ENCODE assay signal across 8 cellular contexts in the genomic region with DNA sequence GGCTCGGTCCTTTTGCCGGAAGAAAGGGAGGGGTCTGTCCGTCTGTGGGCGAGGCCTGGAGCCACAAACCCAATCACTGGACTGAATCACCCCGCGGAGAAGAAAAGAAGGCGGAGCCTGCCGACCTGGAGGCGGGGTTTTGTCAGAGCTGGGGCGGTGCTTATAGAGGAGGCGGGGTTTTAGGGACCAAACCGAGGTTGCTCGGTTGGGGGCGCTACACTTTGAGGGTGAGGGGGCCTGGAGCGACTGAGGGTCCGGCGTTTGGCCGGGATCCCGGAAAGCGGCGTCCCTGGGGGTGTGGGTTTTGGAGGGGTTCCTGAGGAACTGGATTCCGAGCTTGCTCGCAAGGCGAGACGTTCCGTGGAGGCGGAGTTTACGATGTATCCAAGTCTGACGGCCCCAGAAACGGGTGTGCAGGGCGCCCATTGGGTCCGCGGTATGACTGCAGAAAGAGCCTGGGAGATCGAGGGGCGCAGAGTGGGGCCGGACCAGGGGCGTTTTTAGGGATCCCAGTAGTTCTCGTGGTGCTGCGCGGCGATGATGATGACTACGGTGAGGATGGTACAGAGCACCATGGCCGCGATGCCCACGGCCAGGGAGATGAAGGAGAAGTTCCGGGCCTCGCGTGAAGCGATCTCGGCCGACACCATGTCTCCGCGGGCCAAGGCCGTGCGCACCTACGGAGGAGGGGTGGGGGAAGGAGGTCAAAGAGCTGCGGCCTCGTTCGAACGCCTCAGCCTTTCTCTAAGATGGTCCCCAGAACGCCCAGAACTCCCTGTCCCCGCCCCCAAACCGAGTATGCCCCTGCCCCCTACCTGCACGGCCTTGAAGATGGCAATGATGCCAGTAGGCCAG. TPM values are rescaled to one million over a fixed set of nuclear protein-coding genes. Genes with fewer than 3 reads are reported as not detected.
DNase-seq lines count a peak whose midpoint lies in the region; ATAC-seq lines count a peak whose summit lies in the region.

No MANE protein-coding gene starts in this region.

- peak; percentile 75 to 82 (median 76) for ATAC-seq in T-cell (replicated peaks in 1 of 4)
- peak; percentile 69 to 73 for ATAC-seq in activated naive CD4-positive, alpha-beta T cell treated with anti-CD3 and anti-CD28 coated beads, Interleukin-2, amount 50 U/mL, for 72 hours
- no peak for ATAC-seq in HG02970 (IDR thresholded peaks at IDR 0.05; ENCODE audit: low FRiP score, unreplicated experiment)
- no peak for ATAC-seq in GM18870 (IDR thresholded peaks at IDR 0.05; ENCODE audit: unreplicated experiment)

- H3K27me3 Mint-ChIP-seq in T-cell = peaks cover 6 to 42% of the 10 kb centered on the region in 2 donors

- peak overlapping the region; percentile 78 to 90 (median 80) for H3K4me3 Mint-ChIP-seq in T-cell

- CTCF ChIA-PET in T-cell (lab: Charles Lee) = no interaction called here

- peak overlapping the region; percentile 58 for H3K27ac Mint-ChIP-seq in T-cell
- peak overlapping the region in 1 of 2 donors; percentile 29 for H3K27ac Mint-ChIP-seq in activated naive CD4-positive, alpha-beta T cell treated with anti-CD3 and anti-CD28 coated beads, Interleukin-2, amount 50 U/mL, for 72 hours

- DNase-seq in T-cell (peak; percentile 31 to 77 (median 64)), iris pigment epithelial cell (ENCODE audit: low read depth) (peak; percentile 52), DMS 273 treated with DMSO at 0.1 percent for 48 hours (lab: John Stamatoyannopoulos, UW) (no peak), GF-D8 (lab: John Stamatoyannopoulos, UW) (no peak)
- peak; percentile 69 to 73 for DNase-seq in activated naive CD4-positive, alpha-beta T cell treated with anti-CD3 and anti-CD28 coated beads, Interleukin-2, amount 50 U/mL, for 72 hours (ENCODE audit: low spot score in 2 of 2)
- DNase-seq in stimulated activated CD4-positive, alpha-beta T cell treated with anti-CD3 and anti-CD28 coated beads, Interleukin-4, amount 100 ng/mL, for 24 hours = peak; percentile 70

- POLR2A ChIA-PET in T-cell (lab: Charles Lee) = no interaction called here

- peaks cover 45 to 56% (median 55%) of the 10 kb centered on the region in 3 donors for H3K4me1 Mint-ChIP-seq in T-cell

- no peaks in the 10 kb centered on the region for H3K9me3 Mint-ChIP-seq in T-cell
- peaks cover 0 to 4% of the 10 kb centered on the region in 2 donors for H3K9me3 Mint-ChIP-seq in activated naive CD4-positive, alpha-beta T cell treated with anti-CD3 and anti-CD28 coated beads, Interleukin-2, amount 50 U/mL, for 72 hours

- H3K36me3 Mint-ChIP-seq in T-cell = no peaks in the 10 kb centered on the region
- H3K36me3 Mint-ChIP-seq in activated naive CD4-positive, alpha-beta T cell treated with anti-CD3 and anti-CD28 coated beads, Interleukin-2, amount 50 U/mL, for 72 hours = peaks cover under 1 to 13% of the 10 kb centered on the region in 2 donors

RNA-seq across cellular contexts. Expression of a gene that starts 2.8 kb away (rescaled TPM):
- total RNA-seq in T-cell = 1 to 10 TPM; 1.7 to 3.3 (median 2.3) TPM
- under 1 TPM; 0.77 to 0.84 TPM for total RNA-seq in activated naive CD4-positive, alpha-beta T cell treated with anti-CD3 and anti-CD28 coated beads, Interleukin-2, amount 50 U/mL, for 72 hours

RNA-seq across cellular contexts. Expression of a gene that starts 5.0 kb away (rescaled TPM):
- 10 to 100 TPM; 11.2 to 25.6 (median 19.3) TPM for total RNA-seq in T-cell
- 10 to 100 TPM; 13.6 to 18.7 TPM for total RNA-seq in activated naive CD4-positive, alpha-beta T cell treated with anti-CD3 and anti-CD28 coated beads, Interleukin-2, amount 50 U/mL, for 72 hours

RNA-seq across cellular contexts. Expression of a gene that starts 15.4 kb away (rescaled TPM):
- 10 to 100 TPM; 13.9 to 18.9 (median 16.9) TPM for total RNA-seq in T-cell
- 10 to 100 TPM; 13.4 to 14.5 TPM for total RNA-seq in activated naive CD4-positive, alpha-beta T cell treated with anti-CD3 and anti-CD28 coated beads, Interleukin-2, amount 50 U/mL, for 72 hours

RNA-seq across cellular contexts. Expression of a gene that starts 18.9 kb away (rescaled TPM):
- total RNA-seq in T-cell = 1 to 10 TPM in 4 of 5 donors, under 1 TPM in 1; 0.83 to 3.7 (median 1.5) TPM
- total RNA-seq in activated naive CD4-positive, alpha-beta T cell treated with anti-CD3 and anti-CD28 coated beads, Interleukin-2, amount 50 U/mL, for 72 hours = 10 to 100 TPM in 1 of 2 donors, 1 to 10 TPM in 1; 9.3 to 15.8 TPM

RNA-seq across cellular contexts. Expression of a gene that starts 20.9 kb away (rescaled TPM):
- 100 to 1,000 TPM; 106 to 151 (median 145) TPM for total RNA-seq in T-cell
- total RNA-seq in activated naive CD4-positive, alpha-beta T cell treated with anti-CD3 and anti-CD28 coated beads, Interleukin-2, amount 50 U/mL, for 72 hours = 100 to 1,000 TPM in 1 of 2 donors, 10 to 100 TPM in 1; 87.5 to 101 TPM

Comparison
In these comparisons a context has a peak if more than half of its experiments do, and no peak if none do; other contexts are left out.
1. ATAC-seq: peak in T-cell (4 of 4) and activated naive CD4-positive, alpha-beta T cell treated with anti-CD3 and anti-CD28 coated beads, Interleukin-2, amount 50 U/mL, for 72 hours (2 of 2); none in HG02970 (single experiment) and GM18870 (single experiment).
2. DNase-seq: peak in T-cell (34 of 34), activated naive CD4-positive, alpha-beta T cell treated with anti-CD3 and anti-CD28 coated beads, Interleukin-2, amount 50 U/mL, for 72 hours (2 of 2), iris pigment epithelial cell (single experiment) and stimulated activated CD4-positive, alpha-beta T cell treated with anti-CD3 and anti-CD28 coated beads, Interleukin-4, amount 100 ng/mL, for 24 hours (single experiment); none in DMS 273 treated with DMSO at 0.1 percent for 48 hours (single experiment) and GF-D8 (single experiment).